1 cellular context compared by ENCODE assay signal in the genomic region with DNA sequence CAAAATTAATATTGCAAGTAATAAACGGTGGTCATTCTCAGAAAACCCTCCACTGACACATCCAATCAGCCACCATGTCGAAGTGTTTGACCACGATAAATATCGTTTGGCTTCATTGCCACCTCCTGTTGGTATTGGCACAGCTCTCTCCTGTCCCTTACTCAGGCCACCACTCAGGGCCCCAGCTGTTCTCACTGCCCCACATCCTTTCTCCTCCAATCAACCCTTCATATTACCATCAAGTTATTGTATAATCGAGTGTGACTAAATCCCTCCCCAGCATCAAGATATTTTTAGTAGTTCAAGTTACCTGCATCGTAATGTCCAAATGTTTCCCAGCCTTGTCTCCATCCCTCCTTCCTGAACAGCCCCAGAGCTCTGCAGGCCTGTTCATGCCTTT.
TF ChIP-seq lines count a peak whose summit lies in the region.

No MANE protein-coding gene starts in this region.

TF ChIP-seq in IMR-90, 13 proteins besides CTCF, POLR2A, EP300 and RAD21 (continued from another document):
- TF ChIP-seq, protein P1, sequence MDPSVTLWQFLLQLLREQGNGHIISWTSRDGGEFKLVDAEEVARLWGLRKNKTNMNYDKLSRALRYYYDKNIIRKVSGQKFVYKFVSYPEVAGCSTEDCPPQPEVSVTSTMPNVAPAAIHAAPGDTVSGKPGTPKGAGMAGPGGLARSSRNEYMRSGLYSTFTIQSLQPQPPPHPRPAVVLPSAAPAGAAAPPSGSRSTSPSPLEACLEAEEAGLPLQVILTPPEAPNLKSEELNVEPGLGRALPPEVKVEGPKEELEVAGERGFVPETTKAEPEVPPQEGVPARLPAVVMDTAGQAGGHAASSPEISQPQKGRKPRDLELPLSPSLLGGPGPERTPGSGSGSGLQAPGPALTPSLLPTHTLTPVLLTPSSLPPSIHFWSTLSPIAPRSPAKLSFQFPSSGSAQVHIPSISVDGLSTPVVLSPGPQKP (IDR thresholded peaks at IDR 0.05; ENCODE audit: borderline replicate concordance, low read depth, low read length), result no peak
